27 cellular contexts compared by ENCODE assay signal in genomic region chr9:118990949-118991348, GRCh38.
"Had no signal": no experiment of that assay in that cellular context is flagged by ENCODE, and none has a peak within 500 bp of the region (broad histone marks: within the 10 kb centered on the region; RNA-seq: fewer than 3 reads in every experiment).

No MANE protein-coding gene starts in this region.

- H3K27me3 ChIP-seq: breast epithelium, MG63 had no signal

- H3K27ac ChIP-seq: breast epithelium had no signal

- H3K36me3 ChIP-seq: breast epithelium, MG63 had no signal

- DNase-seq: activated B cell treated with CpG ODN at 0.5 μM for 24 hours; activated CD4-positive, alpha-beta T cell treated with anti-CD3 and anti-CD28 coated beads for 1 hour; activated CD4-positive, alpha-beta T cell treated with anti-CD3 and anti-CD28 coated beads, Interleukin-2, amount 10 ng/mL, durations not matched to agents 24 days and 14 days; activated CD4-positive, alpha-beta T cell treated with anti-CD3 and anti-CD28 coated beads, Interleukin-2, amount 50 U/mL, for 48 hours; activated CD8-positive, alpha-beta memory T cell treated with anti-CD3 and anti-CD28 coated beads for 24 hours; activated effector memory CD4-positive, alpha-beta T cell treated with anti-CD3 and anti-CD28 coated beads, Interleukin-2, amount 50 U/mL, for 16 hours; activated naive CD4-positive, alpha-beta T cell treated with Interleukin-2 at 50 U/mL for 16 hours; activated naive CD8-positive, alpha-beta T cell treated with anti-CD3 and anti-CD28 coated beads, Interleukin-2, amount 50 U/mL, for 24 hours; activated T-cell treated with anti-CD3 and anti-CD28 coated beads, Interleukin-2, amount 50 U/mL, for 4 hours; central memory CD4-positive, alpha-beta T cell; MG63; MV-4-11; NCI-H1092 treated with DMSO at 0.1 percent for 48 hours; NCI-H1417 treated with DMSO at 0.1 percent for 48 hours; NCI-H1694; NCI-H2029; NCI-H345; NCI-H510A; NCI-H526 treated with DMSO at 0.1 percent for 48 hours; NCI-H82; NK-92 treated with Interleukin-12 subunit alpha and Interleukin-12 subunit beta, amount 100 ng/mL, for 24 hours; OCI-M1; RPMI8226; SHP77 had no signal

- H3K4me1 ChIP-seq: breast epithelium had no signal

- H3K9me3 ChIP-seq: breast epithelium, MG63 had no signal

- H3K4me3 ChIP-seq: breast epithelium, MG63 had no signal

- ATAC-seq: activated naive CD4-positive, alpha-beta T cell treated with anti-CD3 and anti-CD28 coated beads, Interleukin-2, amount 50 U/mL, for 72 hours; activated naive CD8-positive, alpha-beta T cell treated with anti-CD3 and anti-CD28 coated beads, Interleukin-2, amount 50 U/mL, for 24 hours; activated T-cell treated with anti-CD3 and anti-CD28 coated beads, Interleukin-2, amount 50 U/mL, for 4 hours; Panc1 had no signal
